ENCODE assay signal across 17 cellular contexts in the genomic region with DNA sequence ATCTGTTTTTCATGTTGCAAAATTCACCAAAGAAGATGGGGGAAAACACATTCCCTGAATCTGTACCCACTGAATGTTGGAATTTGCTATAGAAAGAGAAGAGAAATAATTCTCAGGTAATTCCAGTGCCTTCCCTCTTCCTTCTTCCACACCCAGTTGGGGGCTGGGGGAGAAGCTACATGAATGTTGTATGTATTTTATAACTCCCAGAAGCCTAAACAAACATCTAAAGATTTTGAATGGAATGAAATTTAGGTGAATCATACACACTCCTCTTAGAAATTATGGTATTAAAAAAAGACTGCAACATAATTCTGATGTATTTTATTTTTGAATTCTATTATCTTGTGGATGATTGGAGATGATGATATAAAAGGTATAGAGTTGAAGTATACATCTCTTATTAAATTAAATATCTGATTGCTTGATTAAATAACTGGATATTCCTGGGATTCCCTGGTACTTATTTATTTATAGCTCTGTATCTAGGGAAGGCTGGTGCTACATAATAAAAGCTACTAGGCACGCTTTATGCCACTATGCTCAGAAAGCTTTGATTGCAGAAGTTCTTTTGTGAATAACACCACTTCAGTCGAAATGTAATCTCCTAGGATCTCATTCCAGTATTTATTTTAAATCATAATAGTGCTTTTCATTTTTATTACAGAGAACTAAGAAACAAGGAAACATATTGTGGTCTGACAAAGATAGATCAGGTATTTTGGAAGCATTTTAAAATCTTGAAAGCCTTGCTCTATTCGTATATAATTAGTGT.
"Had no signal": no experiment of that assay in that cellular context is flagged by ENCODE, and none has a peak within 500 bp of the region (broad histone marks: within the 10 kb centered on the region; RNA-seq: fewer than 3 reads in every experiment).

No MANE protein-coding gene starts in this region.

- H3K4me1 ChIP-seq: body of pancreas had no signal

- DNase-seq: activated CD4-positive, alpha-beta T cell treated with anti-CD3 and anti-CD28 coated beads for 4 hours; activated CD8-positive, alpha-beta memory T cell treated with anti-CD3 and anti-CD28 coated beads, Interleukin-2, amount 50 U/mL, for 4 hours; activated CD8-positive, alpha-beta T cell treated with anti-CD3 and anti-CD28 coated beads, Interleukin-2, amount 10 ng/mL, durations not matched to agents 7 days and 5 days; activated gamma-delta T cell treated with Interleukin-2 at 50 U/mL for 16 hours; amygdala; body of pancreas; caudate nucleus; hypothalamus; kidney glomerular epithelial cell; right cardiac atrium; stimulated activated CD4-positive, alpha-beta T cell treated with anti-CD3 and anti-CD28 coated beads, Interleukin-15, amount 100 ng/mL, for 24 hours; stimulated activated CD4-positive, alpha-beta T cell treated with anti-CD3 and anti-CD28 coated beads, Interleukin-4, amount 100 ng/mL, for 1 hour; stimulated activated naive B cell treated with anti-CD40 and anti-IgM and Interleukin-4, amounts not matched to agents 10 μg/mL and 1 μg/mL and 100 μg/mL, for 72 hours; substantia nigra had no signal

- H3K36me3 ChIP-seq: esophagus muscularis mucosa, tibial nerve had no signal

- ATAC-seq: activated CD8-positive, alpha-beta T cell treated with anti-CD3 and anti-CD28 coated beads, Interleukin-2, amount 10 ng/mL, durations not matched to agents 7 days and 5 days; body of pancreas; right cardiac atrium; stimulated activated naive B cell treated with anti-CD40 and anti-IgM and Interleukin-4, amounts not matched to agents 10 μg/mL and 1 μg/mL and 100 μg/mL, for 72 hours had no signal

- H3K27me3 ChIP-seq: body of pancreas, esophagus muscularis mucosa, tibial nerve had no signal

- H3K4me3 ChIP-seq: body of pancreas, esophagus muscularis mucosa, skin epidermis, tibial nerve had no signal

- H3K9me3 ChIP-seq: body of pancreas, esophagus muscularis mucosa, tibial nerve had no signal

- H3K27ac ChIP-seq: body of pancreas, esophagus muscularis mucosa, skin epidermis, tibial nerve had no signal
